ENCODE assay signal across 9 cellular contexts in genomic region chr11:65916391-65916790, GRCh38. TPM values are rescaled to one million over a fixed set of nuclear protein-coding genes. Genes with fewer than 3 reads are reported as not detected.
DNase-seq lines count a peak whose midpoint lies in the region; ATAC-seq and TF ChIP-seq lines count a peak whose summit lies in the region.
"Had no signal": no experiment of that assay in that cellular context is flagged by ENCODE, and none has a peak within 500 bp of the region (broad histone marks: within the 10 kb centered on the region; RNA-seq: fewer than 3 reads in every experiment).

No MANE protein-coding gene starts in this region.

- peaks cover 0 to 24% (median 2%) of the 10 kb centered on the region in 6 donors for H3K36me3 ChIP-seq in spleen

- H3K27me3 Mint-ChIP-seq in HFFc6 (ENCODE audit: insufficient read depth) (peaks cover 2% of the 10 kb centered on the region; the same call in 1 of the 2 replicates), activated B cell treated with CpG ODN at 0.5 μM for 24 hours (peaks cover 3% of the 10 kb centered on the region)

- no peak for TF ChIP-seq CTCF in HFFc6 (IDR thresholded peaks at IDR 0.05)
- TF ChIP-seq CTCF in activated B cell treated with CpG ODN at 0.5 μM for 24 hours (IDR thresholded peaks at IDR 0.05): no peak
- no peak for TF ChIP-seq CTCF in foreskin keratinocyte (conservative IDR thresholded peaks at IDR 0.05)
- no peak for TF ChIP-seq CTCF in spleen (IDR thresholded peaks at IDR 0.05 in 8 of 11, conservative IDR thresholded peaks at IDR 0.05 in 3 of 11)

- ATAC-seq in activated B cell treated with CpG ODN at 0.5 μM for 24 hours (ENCODE audit: low read depth) (no peak), foreskin keratinocyte (no peak)

- H3K27ac ChIP-seq in foreskin keratinocyte: peak overlapping the region; percentile 92
- peak overlapping the region in 6 of 8 donors; percentile 56 to 98 (median 72) for H3K27ac ChIP-seq in spleen

- peaks cover 57% of the 10 kb centered on the region for H3K4me1 Mint-ChIP-seq in HFFc6 (ENCODE audit: low read depth)
- peaks cover 55% of the 10 kb centered on the region for H3K4me1 Mint-ChIP-seq in activated B cell treated with CpG ODN at 0.5 μM for 24 hours

- POLR2A ChIA-PET in activated B cell treated with CpG ODN at 0.5 μM for 24 hours (lab: Charles Lee): interaction anchor here (1.0 to 2.3 kb wide), 2 partner anchors 27 to 46 kb away, joined by 3 to 18 read pairs; partner anchors contain the start of genes CCDC85B and FIBP

- H3K4me3 ChIP-seq in spleen: peak overlapping the region in 2 of 8 donors; percentile 96 to 100

- H3K4me1 ChIP-seq in foreskin keratinocyte: peaks cover 41% of the 10 kb centered on the region
- peaks cover 47 to 82% (median 64%) of the 10 kb centered on the region in 6 donors for H3K4me1 ChIP-seq in spleen

- no peak for TF ChIP-seq POLR2A in spleen (IDR thresholded peaks at IDR 0.05)

- H3K9me3 ChIP-seq in spleen: no peaks in the 10 kb centered on the region

- peak overlapping the region; percentile 94 for H3K4me3 Mint-ChIP-seq in HFFc6
- peak overlapping the region; percentile 53 for H3K4me3 Mint-ChIP-seq in activated B cell treated with CpG ODN at 0.5 μM for 24 hours

- H3K27ac Mint-ChIP-seq in HFFc6 (peak overlapping the region; percentile 99), activated B cell treated with CpG ODN at 0.5 μM for 24 hours (no peak overlapping the region)

- H3K36me3 Mint-ChIP-seq in HFFc6 (ENCODE audit: low read depth) (peaks cover 28% of the 10 kb centered on the region), activated B cell treated with CpG ODN at 0.5 μM for 24 hours (ENCODE audit: low read depth) (peaks cover 9% of the 10 kb centered on the region)

- DNase-seq in HFFc6 (no peak), activated B cell treated with CpG ODN at 0.5 μM for 24 hours (no peak), foreskin keratinocyte (no peak), spleen (no peak), EL (no peak), NCI-H2171 treated with DMSO at 0.1 percent for 48 hours (lab: John Stamatoyannopoulos, UW) (no peak), cortex of kidney (lab: John Stamatoyannopoulos, UW) (no peak), NK-92 (lab: John Stamatoyannopoulos, UW; ENCODE audit: unreplicated experiment) (no peak)
- DNase-seq: stimulated activated CD4-positive, alpha-beta T cell treated with anti-CD3 and anti-CD28 coated beads, Interleukin-2, amount 100 ng/mL, for 48 hours had no signal

- H3K9me3 Mint-ChIP-seq in HFFc6 (no peaks in the 10 kb centered on the region), activated B cell treated with CpG ODN at 0.5 μM for 24 hours (no peaks in the 10 kb centered on the region)

- intact Hi-C loops in activated B cell treated with CpG ODN at 0.5 μM for 24 hours (cut with micrococcal nuclease) (no loop called here), spleen (cut with DNase I; ENCODE audit: low total_unique reads) (no loop called here)

- H3K27me3 ChIP-seq in foreskin keratinocyte (no peaks in the 10 kb centered on the region), spleen (replicated peaks in 1 of 7) (no peaks in the 10 kb centered on the region)

- 69 to 86% (median 79%) methylated on average over 7 of the region's 7 CpGs for WGBS in spleen, 5 donors

- CTCF ChIA-PET in activated B cell treated with CpG ODN at 0.5 μM for 24 hours (lab: Charles Lee): interaction anchor here (1.6 kb wide), 1 partner anchor 28 kb away, joined by 6 read pairs; the partner anchor contains the start of gene FIBP

RNA-seq across cellular contexts. Expression of gene C11orf68, which starts 2.5 kb away (rescaled TPM):
- 10 to 100 TPM; 79.0 to 94.6 (median 85.0) TPM for total RNA-seq in HFFc6 (2021; fragmentation: NEBNext Ultra II Directional; extraction: Animal tissue kit (Norgen Biotek cat#: 25700))
- 28.9 and 31.7 TPM in 2 replicates for total RNA-seq in activated B cell treated with CpG ODN at 0.5 μM for 24 hours
- 40.5 and 41.7 TPM in 2 replicates for total RNA-seq in foreskin keratinocyte
- 63.3 and 69.0 TPM in 2 replicates for polyA plus RNA-seq in foreskin keratinocyte
- 10 to 100 TPM; 22.0 to 40.9 (median 31.7) TPM for total RNA-seq in spleen
- 10 to 100 TPM; 34.3 to 44.9 (median 36.7) TPM for polyA plus RNA-seq in spleen

RNA-seq across cellular contexts. Expression of gene DRAP1, which starts 2.8 kb away (rescaled TPM):
- total RNA-seq in HFFc6 (2021; fragmentation: NEBNext Ultra II Directional; extraction: Animal tissue kit (Norgen Biotek cat#: 25700)): 100 to 1,000 TPM; 362 to 687 (median 615) TPM
- total RNA-seq in activated B cell treated with CpG ODN at 0.5 μM for 24 hours (64.7 and 75.8 TPM in 2 replicates), foreskin keratinocyte (284 and 286 TPM in 2 replicates), spleen (10 to 100 TPM; 58.3 to 84.2 (median 69.6) TPM)
- polyA plus RNA-seq in foreskin keratinocyte (424 and 432 TPM in 2 replicates), spleen (100 to 1,000 TPM; 116 to 123 (median 122) TPM)

RNA-seq across cellular contexts. Expression of gene FOSL1, which starts 16.2 kb away (rescaled TPM):
- 100 to 1,000 TPM; 134 to 275 (median 234) TPM for total RNA-seq in HFFc6 (2021; fragmentation: NEBNext Ultra II Directional; extraction: Animal tissue kit (Norgen Biotek cat#: 25700))
- 1.0 and 1.4 TPM in 2 replicates for total RNA-seq in activated B cell treated with CpG ODN at 0.5 μM for 24 hours
- total RNA-seq in foreskin keratinocyte: 127 and 153 TPM in 2 replicates
- polyA plus RNA-seq in foreskin keratinocyte: 199 and 204 TPM in 2 replicates
- 1 to 10 TPM in 6 of 7 donors, under 1 TPM in 1; 0.42 to 5.4 (median 1.6) TPM for total RNA-seq in spleen
- polyA plus RNA-seq in spleen: 1 to 10 TPM in 2 of 3 donors, under 1 TPM in 1; 0.59 to 1.2 (median 1.2) TPM

RNA-seq across cellular contexts. Expression of gene CCDC85B, which starts 25.9 kb away (rescaled TPM):
- total RNA-seq in HFFc6 (2021; fragmentation: NEBNext Ultra II Directional; extraction: Animal tissue kit (Norgen Biotek cat#: 25700)): 100 to 1,000 TPM in 2 of 6 experiments, 10 to 100 TPM in 4; 78.9 to 112 (median 87.7) TPM
- total RNA-seq in activated B cell treated with CpG ODN at 0.5 μM for 24 hours (21.6 and 23.4 TPM in 2 replicates), foreskin keratinocyte (25.4 and 36.9 TPM in 2 replicates), spleen (10 to 100 TPM; 38.7 to 61.7 (median 44.4) TPM)
- polyA plus RNA-seq in foreskin keratinocyte (58.9 and 62.1 TPM in 2 replicates), spleen (100 to 1,000 TPM in 1 of 3 donors, 10 to 100 TPM in 2; 53.9 to 131 (median 96.2) TPM)

RNA-seq across cellular contexts. Expression of gene FIBP, which starts 28.1 kb away (rescaled TPM):
- total RNA-seq in HFFc6 (2021; fragmentation: NEBNext Ultra II Directional; extraction: Animal tissue kit (Norgen Biotek cat#: 25700)): 100 to 1,000 TPM; 117 to 145 (median 135) TPM
- total RNA-seq in activated B cell treated with CpG ODN at 0.5 μM for 24 hours (74.5 and 76.5 TPM in 2 replicates), foreskin keratinocyte (105 and 113 TPM in 2 replicates), spleen (10 to 100 TPM; 52.3 to 79.0 (median 64.9) TPM)
- polyA plus RNA-seq in foreskin keratinocyte (120 and 124 TPM in 2 replicates), spleen (10 to 100 TPM; 61.9 to 66.3 (median 62.3) TPM)

Comparison
In these comparisons a context has a peak if more than half of its experiments do, and no peak if none do; other contexts are left out.
1. RNA of gene FOSL1, which starts 16.2 kb away (total RNA-seq): 134 to 275 TPM in HFFc6 and 127 to 153 TPM in foreskin keratinocyte; 0.42 to 5.4 TPM in spleen and 1.0 to 1.4 TPM in activated B cell treated with CpG ODN at 0.5 μM for 24 hours; every median in the first group is over 10 times any median in the second.